In genomic region chr11:96389604-96390402, GRCh38 we compare ENCODE assay signal across 8 cellular contexts. TPM values are rescaled to one million over a fixed set of nuclear protein-coding genes. Genes with fewer than 3 reads are reported as not detected.
A peak's percentile ranks its signal among the peaks of the same experiment; 100 is the strongest.
DNase-seq lines count a peak whose midpoint lies in the region; ATAC-seq lines count a peak whose summit lies in the region.

Gene CCDC82 (minus strand): TSS chr11:96389912. CDS start chr11:96384747, 5,165 bp downstream.
Gene JRKL (plus strand): TSS chr11:96390013. CDS start chr11:96390650, 637 bp downstream.

- H3K9me3 ChIP-seq in endocrine pancreas (ENCODE audit: control insufficient read depth, low read length) (no peaks in the 10 kb centered on the region), mesodermal cell (ENCODE audit: control insufficient read depth, low read length) (peaks cover 7% of the 10 kb centered on the region)

- DNase-seq in COR-L47 (lab: John Stamatoyannopoulos, UW), result peak; percentile 90
- peak; percentile 93 for DNase-seq in HT1080 (ENCODE audit: low read depth)
- DNase-seq in NOMO-1 (lab: John Stamatoyannopoulos, UW; ENCODE audit: unreplicated experiment in 2 of 2), result peak; percentile 74 to 92
- peak; percentile 93 to 96 (median 95) for DNase-seq in activated CD8-positive, alpha-beta memory T cell treated with anti-CD3 and anti-CD28 coated beads for 48 hours (ENCODE audit: low read depth in 2 of 3, low spot score in 2 of 3)
- peak; percentile 94 for DNase-seq in stimulated activated CD8-positive, alpha-beta memory T cell treated with anti-CD3 and anti-CD28 coated beads, Interleukin-15, amount 100 ng/mL, for 24 hours (ENCODE audit: low read depth)

- peak within 1 kb of the TSS; percentile 74 for H3K9ac ChIP-seq in endocrine pancreas (ENCODE audit: control insufficient read depth, insufficient read depth, low read length)

- H3K36me3 ChIP-seq in endocrine pancreas (ENCODE audit: control insufficient read depth, insufficient read depth, low read length) (no peaks in the 10 kb centered on the region), mesodermal cell (ENCODE audit: control insufficient read depth, insufficient read depth, low read length) (peaks cover 22% of the 10 kb centered on the region)

- WGBS in mesodermal cell (ENCODE audit: insufficient coverage in 2 of 2), 2 experiments, result 1% methylated on average over 27 to 31 of the region's 61 CpGs

- peak; percentile 90 for ATAC-seq in GM21367 (IDR thresholded peaks at IDR 0.05; ENCODE audit: unreplicated experiment)

- peak within 1 kb of the TSS; percentile 95 for H3K27ac ChIP-seq in mesodermal cell (ENCODE audit: low read depth, low read length, severe bottlenecking)

- no peaks in the 10 kb centered on the region for H3K27me3 ChIP-seq in endocrine pancreas (ENCODE audit: control insufficient read depth, insufficient read depth, low read length)

- H3K4me1 ChIP-seq in endocrine pancreas (ENCODE audit: control insufficient read depth, insufficient read depth, low read length) (peaks cover 11% of the 10 kb centered on the region), mesodermal cell (ENCODE audit: control insufficient read depth, insufficient read depth, low read length, poor library complexity, severe bottlenecking) (peaks cover 4% of the 10 kb centered on the region)

- H3K4me3 ChIP-seq in endocrine pancreas (ENCODE audit: control insufficient read depth, insufficient read depth, low read length) (peak within 1 kb of the TSS; percentile 90), mesodermal cell (ENCODE audit: extremely low read depth, insufficient read depth, low read length, poor library complexity, severe bottlenecking) (peak within 1 kb of the TSS; percentile 78)

RNA-seq across cellular contexts. Expression of gene CCDC82, which starts in this region (rescaled TPM):
- 4.9 and 8.6 TPM in 2 replicates for total RNA-seq in HT1080 (2014; rRNA removed; shearing (Covaris generic))
- polyA plus RNA-seq in HT1080 (2015; cell fraction: cytosol; rRNA removed), result 12.8 and 14.0 TPM in 2 replicates
- 54.6 and 69.0 TPM in 2 replicates for polyA plus RNA-seq in HT1080 (2015; cell fraction: nucleus; rRNA removed)
- polyA plus RNA-seq in mesodermal cell (2013, experiment 1 of 2), result 33.1 TPM
- polyA plus RNA-seq in mesodermal cell (2013, experiment 2 of 2), result 35.5 TPM

RNA-seq across cellular contexts. Expression of gene JRKL, which starts in this region (rescaled TPM):
- 4.2 and 5.9 TPM in 2 replicates for total RNA-seq in HT1080 (2014; rRNA removed; shearing (Covaris generic))
- 11.7 and 13.1 TPM in 2 replicates for polyA plus RNA-seq in HT1080 (2015; cell fraction: cytosol; rRNA removed)
- 17.2 and 17.4 TPM in 2 replicates for polyA plus RNA-seq in HT1080 (2015; cell fraction: nucleus; rRNA removed)
- 7.6 TPM for polyA plus RNA-seq in mesodermal cell (2013, experiment 1 of 2)
- polyA plus RNA-seq in mesodermal cell (2013, experiment 2 of 2), result 9.4 TPM

Comparison
In these comparisons a context has a peak if more than half of its experiments do, and no peak if none do; other contexts are left out.
1. Peak in every context shown above with its lines: DNase-seq, ATAC-seq, H3K4me3 ChIP-seq and H3K27ac ChIP-seq.